ENCODE assay signal across 1 cellular context in the genomic region with DNA sequence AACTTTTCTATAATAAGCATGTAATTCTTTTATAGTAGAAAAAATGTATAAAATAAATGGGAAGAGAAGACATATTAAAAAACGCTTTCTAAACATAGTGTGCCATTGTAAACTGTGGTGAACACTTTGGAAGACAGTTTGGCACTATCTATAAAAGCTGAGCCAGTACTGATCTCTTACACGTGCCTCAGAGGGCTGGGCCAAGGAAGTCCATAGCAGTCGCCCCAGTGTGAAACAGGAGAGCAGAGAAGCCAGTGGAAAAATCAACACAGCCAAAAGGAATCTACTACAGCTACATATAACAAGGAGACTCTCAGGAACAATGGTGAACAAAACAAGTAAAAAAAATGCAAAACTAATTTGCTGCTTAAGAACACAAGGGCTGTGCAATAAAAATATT.
TF ChIP-seq lines count a peak whose summit lies in the region.

No MANE protein-coding gene starts in this region.

TF ChIP-seq in WTC11, 78 proteins besides CTCF, POLR2A, EP300 and RAD21 (continued from another document):
- TF ChIP-seq ZNF512 (CRISPR knock-in tag; IDR thresholded peaks at IDR 0.05; ENCODE audit: borderline replicate concordance) (no peak), ZNF121 (CRISPR knock-in tag; IDR thresholded peaks at IDR 0.05) (no peak), SMAD4 (CRISPR knock-in tag; IDR thresholded peaks at IDR 0.05) (no peak), MLX (CRISPR knock-in tag; IDR thresholded peaks at IDR 0.05) (no peak)
- TF ChIP-seq, protein P1, sequence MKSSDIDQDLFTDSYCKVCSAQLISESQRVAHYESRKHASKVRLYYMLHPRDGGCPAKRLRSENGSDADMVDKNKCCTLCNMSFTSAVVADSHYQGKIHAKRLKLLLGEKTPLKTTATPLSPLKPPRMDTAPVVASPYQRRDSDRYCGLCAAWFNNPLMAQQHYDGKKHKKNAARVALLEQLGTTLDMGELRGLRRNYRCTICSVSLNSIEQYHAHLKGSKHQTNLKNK (CRISPR knock-in tag; IDR thresholded peaks at IDR 0.05) = no peak
- TF ChIP-seq, protein P2, sequence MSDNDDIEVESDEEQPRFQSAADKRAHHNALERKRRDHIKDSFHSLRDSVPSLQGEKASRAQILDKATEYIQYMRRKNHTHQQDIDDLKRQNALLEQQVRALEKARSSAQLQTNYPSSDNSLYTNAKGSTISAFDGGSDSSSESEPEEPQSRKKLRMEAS (CRISPR knock-in tag; IDR thresholded peaks at IDR 0.05) = no peak
